ENCODE assay signal across 10 cellular contexts in the genomic region with DNA sequence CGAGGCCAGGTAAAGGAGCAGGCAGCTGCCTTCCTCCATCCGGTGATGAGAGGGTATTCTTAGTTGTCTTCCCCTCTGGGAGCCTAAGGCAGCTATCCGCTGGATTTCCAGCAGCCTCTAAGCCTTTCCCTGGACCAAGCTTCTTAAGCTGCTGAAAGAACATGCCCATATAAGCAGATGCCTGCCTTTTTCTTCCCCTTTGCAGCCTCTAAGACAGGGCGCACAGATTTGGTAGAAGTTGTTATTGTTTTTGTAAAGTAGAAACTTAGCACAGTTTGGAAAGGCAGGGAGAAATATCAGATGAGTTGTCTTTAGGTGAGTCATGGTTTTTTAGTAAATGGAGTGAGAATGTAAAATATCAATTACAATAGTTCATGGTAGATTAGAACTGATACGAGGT.
DNase-seq lines count a peak whose midpoint lies in the region; ATAC-seq and TF ChIP-seq lines count a peak whose summit lies in the region.
"Had no signal": no experiment of that assay in that cellular context is flagged by ENCODE, and none has a peak within 500 bp of the region (broad histone marks: within the 10 kb centered on the region; RNA-seq: fewer than 3 reads in every experiment).

No MANE protein-coding gene starts in this region.

- H3K36me3 ChIP-seq in WERI-Rb-1 (peaks cover 21% of the 10 kb centered on the region), skeletal muscle satellite cell (ENCODE audit: insufficient read depth, low read length) (peaks cover 32% of the 10 kb centered on the region)

- no peak overlapping the region for H3K9ac ChIP-seq in skeletal muscle satellite cell (ENCODE audit: low read depth, low read length)

- peak overlapping the region; percentile 20 for H3K4me2 ChIP-seq in skeletal muscle satellite cell (ENCODE audit: low read length)
- H3K4me2 ChIP-seq: smooth muscle cell had no signal

- H3K4me3 ChIP-seq in WERI-Rb-1 (ENCODE audit: low read depth, low read length) (no peak overlapping the region), skeletal muscle satellite cell (ENCODE audit: low read length) (no peak overlapping the region)
- H3K4me3 ChIP-seq: smooth muscle cell had no signal

- ATAC-seq in HG02840 (IDR thresholded peaks at IDR 0.05; ENCODE audit: low FRiP score, unreplicated experiment) = peak; percentile 32

- H3K9me3 ChIP-seq in WERI-Rb-1 (ENCODE audit: severe bottlenecking) (no peaks in the 10 kb centered on the region), skeletal muscle satellite cell (replicated peaks; ENCODE audit: low read length) (no peaks in the 10 kb centered on the region)

- TF ChIP-seq CTCF in WERI-Rb-1 (IDR thresholded peaks at IDR 0.05; ENCODE audit: low read depth, low read length) = no peak

- H3K27ac ChIP-seq in WERI-Rb-1 = no peak overlapping the region

- DNase-seq in NCI-H82 (lab: John Stamatoyannopoulos, UW) = peak; percentile 62
- DNase-seq in NCI-H82 treated with DMSO at 0.1 percent for 48 hours (lab: John Stamatoyannopoulos, UW; ENCODE audit: unreplicated experiment) = no peak
- peak; percentile 71 for DNase-seq in WERI-Rb-1
- no peak for DNase-seq in activated effector memory CD4-positive, alpha-beta T cell treated with anti-CD3 and anti-CD28 coated beads, Interleukin-2, amount 50 U/mL, for 16 hours
- no peak for DNase-seq in NCI-H2196 treated with DMSO at 0.1 percent for 48 hours (lab: John Stamatoyannopoulos, UW; ENCODE audit: unreplicated experiment)
- no peak for DNase-seq in AML-193 (lab: John Stamatoyannopoulos, UW)
- DNase-seq: 8988T had no signal

- peaks cover 11% of the 10 kb centered on the region for H3K4me1 ChIP-seq in skeletal muscle satellite cell (ENCODE audit: control insufficient read depth, insufficient read depth, low read length)

- H3K27me3 ChIP-seq in WERI-Rb-1 (ENCODE audit: insufficient read depth, low read depth, severe bottlenecking) (no peaks in the 10 kb centered on the region), skeletal muscle satellite cell (ENCODE audit: control insufficient read depth, insufficient read depth, low read length) (no peaks in the 10 kb centered on the region)

Comparison
In these comparisons a context has a peak if more than half of its experiments do, and no peak if none do; other contexts are left out.
1. DNase-seq: peak in NCI-H82 (single experiment) and WERI-Rb-1 (single experiment); none in NCI-H82 treated with DMSO at 0.1 percent for 48 hours (single experiment), activated effector memory CD4-positive, alpha-beta T cell treated with anti-CD3 and anti-CD28 coated beads, Interleukin-2, amount 50 U/mL, for 16 hours (single experiment), NCI-H2196 treated with DMSO at 0.1 percent for 48 hours (single experiment) and AML-193 (0 of 2).